Comparison of ENCODE assay signal across 1 cellular context in the genomic region with DNA sequence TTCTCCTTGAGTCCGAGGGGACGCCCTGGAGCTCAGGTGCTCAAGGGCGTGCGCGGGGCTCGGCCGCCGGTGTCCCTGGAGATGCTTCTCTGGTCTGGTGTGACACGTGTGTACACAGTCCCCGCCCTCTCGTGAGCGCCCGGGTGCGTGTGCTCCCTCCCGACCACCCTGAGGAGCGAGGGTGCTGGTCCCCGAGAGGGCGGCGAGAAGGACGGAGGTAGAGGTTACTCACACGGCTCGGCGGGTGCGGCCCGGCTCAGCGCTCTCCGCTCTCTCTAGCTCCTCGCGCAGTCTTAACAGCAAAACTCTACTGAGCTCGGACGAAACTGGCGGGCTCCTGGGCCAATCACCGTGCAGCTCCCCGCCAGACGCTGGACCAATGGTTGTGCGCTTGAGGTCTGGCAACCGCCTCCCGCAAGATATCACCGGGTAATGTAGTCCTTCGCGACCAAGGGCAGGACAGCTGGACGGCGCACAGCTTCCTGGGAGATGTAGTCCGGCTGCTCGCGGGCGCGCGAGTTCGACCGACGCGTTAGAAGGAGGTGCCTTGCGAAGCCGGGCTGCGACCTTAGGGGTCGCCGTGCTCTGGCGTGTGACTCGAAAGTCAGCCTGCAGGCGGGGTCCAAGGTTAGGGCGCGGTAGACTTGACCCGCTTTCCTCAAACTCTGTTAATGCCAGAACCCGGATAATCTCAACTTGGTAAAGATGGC.
TF ChIP-seq lines count a peak whose summit lies in the region.

A gene (minus strand): TSS at position 312 of the 710 bp plus-strand sequence. CDS start 2,669 bp downstream, outside the sequence.

TF ChIP-seq in WTC11, 78 proteins besides CTCF, POLR2A, EP300 and RAD21 (continued from another document and continues in another):
- TF ChIP-seq, protein P1, sequence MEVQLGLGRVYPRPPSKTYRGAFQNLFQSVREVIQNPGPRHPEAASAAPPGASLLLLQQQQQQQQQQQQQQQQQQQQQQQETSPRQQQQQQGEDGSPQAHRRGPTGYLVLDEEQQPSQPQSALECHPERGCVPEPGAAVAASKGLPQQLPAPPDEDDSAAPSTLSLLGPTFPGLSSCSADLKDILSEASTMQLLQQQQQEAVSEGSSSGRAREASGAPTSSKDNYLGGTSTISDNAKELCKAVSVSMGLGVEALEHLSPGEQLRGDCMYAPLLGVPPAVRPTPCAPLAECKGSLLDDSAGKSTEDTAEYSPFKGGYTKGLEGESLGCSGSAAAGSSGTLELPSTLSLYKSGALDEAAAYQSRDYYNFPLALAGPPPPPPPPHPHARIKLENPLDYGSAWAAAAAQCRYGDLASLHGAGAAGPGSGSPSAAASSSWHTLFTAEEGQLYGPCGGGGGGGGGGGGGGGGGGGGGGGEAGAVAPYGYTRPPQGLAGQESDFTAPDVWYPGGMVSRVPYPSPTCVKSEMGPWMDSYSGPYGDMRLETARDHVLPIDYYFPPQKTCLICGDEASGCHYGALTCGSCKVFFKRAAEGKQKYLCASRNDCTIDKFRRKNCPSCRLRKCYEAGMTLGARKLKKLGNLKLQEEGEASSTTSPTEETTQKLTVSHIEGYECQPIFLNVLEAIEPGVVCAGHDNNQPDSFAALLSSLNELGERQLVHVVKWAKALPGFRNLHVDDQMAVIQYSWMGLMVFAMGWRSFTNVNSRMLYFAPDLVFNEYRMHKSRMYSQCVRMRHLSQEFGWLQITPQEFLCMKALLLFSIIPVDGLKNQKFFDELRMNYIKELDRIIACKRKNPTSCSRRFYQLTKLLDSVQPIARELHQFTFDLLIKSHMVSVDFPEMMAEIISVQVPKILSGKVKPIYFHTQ (CRISPR knock-in tag; IDR thresholded peaks at IDR 0.05) = no peak
- no peak for TF ChIP-seq TEAD4 (CRISPR knock-in tag; IDR thresholded peaks at IDR 0.05)
- no peak for TF ChIP-seq ZNF416 (CRISPR knock-in tag; IDR thresholded peaks at IDR 0.05)
- no peak for TF ChIP-seq IRF2 (CRISPR knock-in tag; IDR thresholded peaks at IDR 0.05; ENCODE audit: borderline replicate concordance, low read depth)
- TF ChIP-seq, protein P2, sequence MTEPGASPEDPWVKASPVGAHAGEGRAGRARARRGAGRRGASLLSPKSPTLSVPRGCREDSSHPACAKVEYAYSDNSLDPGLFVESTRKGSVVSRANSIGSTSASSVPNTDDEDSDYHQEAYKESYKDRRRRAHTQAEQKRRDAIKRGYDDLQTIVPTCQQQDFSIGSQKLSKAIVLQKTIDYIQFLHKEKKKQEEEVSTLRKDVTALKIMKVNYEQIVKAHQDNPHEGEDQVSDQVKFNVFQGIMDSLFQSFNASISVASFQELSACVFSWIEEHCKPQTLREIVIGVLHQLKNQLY (CRISPR knock-in tag; IDR thresholded peaks at IDR 0.05) = no peak
- TF ChIP-seq, protein P3, sequence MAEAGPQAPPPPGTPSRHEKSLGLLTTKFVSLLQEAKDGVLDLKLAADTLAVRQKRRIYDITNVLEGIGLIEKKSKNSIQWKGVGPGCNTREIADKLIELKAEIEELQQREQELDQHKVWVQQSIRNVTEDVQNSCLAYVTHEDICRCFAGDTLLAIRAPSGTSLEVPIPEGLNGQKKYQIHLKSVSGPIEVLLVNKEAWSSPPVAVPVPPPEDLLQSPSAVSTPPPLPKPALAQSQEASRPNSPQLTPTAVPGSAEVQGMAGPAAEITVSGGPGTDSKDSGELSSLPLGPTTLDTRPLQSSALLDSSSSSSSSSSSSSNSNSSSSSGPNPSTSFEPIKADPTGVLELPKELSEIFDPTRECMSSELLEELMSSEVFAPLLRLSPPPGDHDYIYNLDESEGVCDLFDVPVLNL (CRISPR knock-in tag; IDR thresholded peaks at IDR 0.05; ENCODE audit: borderline replicate concordance, low read depth) = no peak
- TF ChIP-seq, protein P4, sequence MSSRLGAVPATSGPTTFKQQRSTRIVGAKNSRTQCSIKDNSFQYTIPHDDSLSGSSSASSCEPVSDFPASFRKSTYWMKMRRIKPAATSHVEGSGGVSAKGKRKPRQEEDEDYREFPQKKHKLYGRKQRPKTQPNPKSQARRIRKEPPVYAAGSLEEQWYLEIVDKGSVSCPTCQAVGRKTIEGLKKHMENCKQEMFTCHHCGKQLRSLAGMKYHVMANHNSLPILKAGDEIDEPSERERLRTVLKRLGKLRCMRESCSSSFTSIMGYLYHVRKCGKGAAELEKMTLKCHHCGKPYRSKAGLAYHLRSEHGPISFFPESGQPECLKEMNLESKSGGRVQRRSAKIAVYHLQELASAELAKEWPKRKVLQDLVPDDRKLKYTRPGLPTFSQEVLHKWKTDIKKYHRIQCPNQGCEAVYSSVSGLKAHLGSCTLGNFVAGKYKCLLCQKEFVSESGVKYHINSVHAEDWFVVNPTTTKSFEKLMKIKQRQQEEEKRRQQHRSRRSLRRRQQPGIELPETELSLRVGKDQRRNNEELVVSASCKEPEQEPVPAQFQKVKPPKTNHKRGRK (CRISPR knock-in tag; IDR thresholded peaks at IDR 0.05; ENCODE audit: borderline replicate concordance) = no peak
- TF ChIP-seq ZNF317 (CRISPR knock-in tag; IDR thresholded peaks at IDR 0.05; ENCODE audit: borderline replicate concordance, low read depth) = no peak
- TF ChIP-seq, protein P5, sequence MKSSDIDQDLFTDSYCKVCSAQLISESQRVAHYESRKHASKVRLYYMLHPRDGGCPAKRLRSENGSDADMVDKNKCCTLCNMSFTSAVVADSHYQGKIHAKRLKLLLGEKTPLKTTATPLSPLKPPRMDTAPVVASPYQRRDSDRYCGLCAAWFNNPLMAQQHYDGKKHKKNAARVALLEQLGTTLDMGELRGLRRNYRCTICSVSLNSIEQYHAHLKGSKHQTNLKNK (CRISPR knock-in tag; IDR thresholded peaks at IDR 0.05) = no peak
- no peak for TF ChIP-seq ZNF423 (CRISPR knock-in tag; IDR thresholded peaks at IDR 0.05)
- 0 out of 2 replicates have a peak, but pooled peaks have one; percentile 66 for TF ChIP-seq KAT7 (CRISPR knock-in tag; IDR thresholded peaks at IDR 0.05; ENCODE audit: borderline replicate concordance)
- TF ChIP-seq, protein P6, sequence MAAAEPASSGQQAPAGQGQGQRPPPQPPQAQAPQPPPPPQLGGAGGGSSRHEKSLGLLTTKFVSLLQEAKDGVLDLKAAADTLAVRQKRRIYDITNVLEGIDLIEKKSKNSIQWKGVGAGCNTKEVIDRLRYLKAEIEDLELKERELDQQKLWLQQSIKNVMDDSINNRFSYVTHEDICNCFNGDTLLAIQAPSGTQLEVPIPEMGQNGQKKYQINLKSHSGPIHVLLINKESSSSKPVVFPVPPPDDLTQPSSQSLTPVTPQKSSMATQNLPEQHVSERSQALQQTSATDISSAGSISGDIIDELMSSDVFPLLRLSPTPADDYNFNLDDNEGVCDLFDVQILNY (CRISPR knock-in tag; IDR thresholded peaks at IDR 0.05) = peak; percentile 84; the same call in 1 of the 2 replicates
- TF ChIP-seq, protein P7, sequence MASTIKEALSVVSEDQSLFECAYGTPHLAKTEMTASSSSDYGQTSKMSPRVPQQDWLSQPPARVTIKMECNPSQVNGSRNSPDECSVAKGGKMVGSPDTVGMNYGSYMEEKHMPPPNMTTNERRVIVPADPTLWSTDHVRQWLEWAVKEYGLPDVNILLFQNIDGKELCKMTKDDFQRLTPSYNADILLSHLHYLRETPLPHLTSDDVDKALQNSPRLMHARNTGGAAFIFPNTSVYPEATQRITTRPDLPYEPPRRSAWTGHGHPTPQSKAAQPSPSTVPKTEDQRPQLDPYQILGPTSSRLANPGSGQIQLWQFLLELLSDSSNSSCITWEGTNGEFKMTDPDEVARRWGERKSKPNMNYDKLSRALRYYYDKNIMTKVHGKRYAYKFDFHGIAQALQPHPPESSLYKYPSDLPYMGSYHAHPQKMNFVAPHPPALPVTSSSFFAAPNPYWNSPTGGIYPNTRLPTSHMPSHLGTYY (CRISPR knock-in tag; IDR thresholded peaks at IDR 0.05) = no peak
- TF ChIP-seq, protein P8, sequence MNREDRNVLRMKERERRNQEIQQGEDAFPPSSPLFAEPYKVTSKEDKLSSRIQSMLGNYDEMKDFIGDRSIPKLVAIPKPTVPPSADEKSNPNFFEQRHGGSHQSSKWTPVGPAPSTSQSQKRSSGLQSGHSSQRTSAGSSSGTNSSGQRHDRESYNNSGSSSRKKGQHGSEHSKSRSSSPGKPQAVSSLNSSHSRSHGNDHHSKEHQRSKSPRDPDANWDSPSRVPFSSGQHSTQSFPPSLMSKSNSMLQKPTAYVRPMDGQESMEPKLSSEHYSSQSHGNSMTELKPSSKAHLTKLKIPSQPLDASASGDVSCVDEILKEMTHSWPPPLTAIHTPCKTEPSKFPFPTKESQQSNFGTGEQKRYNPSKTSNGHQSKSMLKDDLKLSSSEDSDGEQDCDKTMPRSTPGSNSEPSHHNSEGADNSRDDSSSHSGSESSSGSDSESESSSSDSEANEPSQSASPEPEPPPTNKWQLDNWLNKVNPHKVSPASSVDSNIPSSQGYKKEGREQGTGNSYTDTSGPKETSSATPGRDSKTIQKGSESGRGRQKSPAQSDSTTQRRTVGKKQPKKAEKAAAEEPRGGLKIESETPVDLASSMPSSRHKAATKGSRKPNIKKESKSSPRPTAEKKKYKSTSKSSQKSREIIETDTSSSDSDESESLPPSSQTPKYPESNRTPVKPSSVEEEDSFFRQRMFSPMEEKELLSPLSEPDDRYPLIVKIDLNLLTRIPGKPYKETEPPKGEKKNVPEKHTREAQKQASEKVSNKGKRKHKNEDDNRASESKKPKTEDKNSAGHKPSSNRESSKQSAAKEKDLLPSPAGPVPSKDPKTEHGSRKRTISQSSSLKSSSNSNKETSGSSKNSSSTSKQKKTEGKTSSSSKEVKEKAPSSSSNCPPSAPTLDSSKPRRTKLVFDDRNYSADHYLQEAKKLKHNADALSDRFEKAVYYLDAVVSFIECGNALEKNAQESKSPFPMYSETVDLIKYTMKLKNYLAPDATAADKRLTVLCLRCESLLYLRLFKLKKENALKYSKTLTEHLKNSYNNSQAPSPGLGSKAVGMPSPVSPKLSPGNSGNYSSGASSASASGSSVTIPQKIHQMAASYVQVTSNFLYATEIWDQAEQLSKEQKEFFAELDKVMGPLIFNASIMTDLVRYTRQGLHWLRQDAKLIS (CRISPR knock-in tag; IDR thresholded peaks at IDR 0.05; ENCODE audit: borderline replicate concordance) = no peak
- TF ChIP-seq NFATC4 (CRISPR knock-in tag; IDR thresholded peaks at IDR 0.05) = no peak
- TF ChIP-seq, protein P9, sequence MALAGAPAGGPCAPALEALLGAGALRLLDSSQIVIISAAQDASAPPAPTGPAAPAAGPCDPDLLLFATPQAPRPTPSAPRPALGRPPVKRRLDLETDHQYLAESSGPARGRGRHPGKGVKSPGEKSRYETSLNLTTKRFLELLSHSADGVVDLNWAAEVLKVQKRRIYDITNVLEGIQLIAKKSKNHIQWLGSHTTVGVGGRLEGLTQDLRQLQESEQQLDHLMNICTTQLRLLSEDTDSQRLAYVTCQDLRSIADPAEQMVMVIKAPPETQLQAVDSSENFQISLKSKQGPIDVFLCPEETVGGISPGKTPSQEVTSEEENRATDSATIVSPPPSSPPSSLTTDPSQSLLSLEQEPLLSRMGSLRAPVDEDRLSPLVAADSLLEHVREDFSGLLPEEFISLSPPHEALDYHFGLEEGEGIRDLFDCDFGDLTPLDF (CRISPR knock-in tag; IDR thresholded peaks at IDR 0.05) = no peak
- peak; percentile 72; the same call in 1 of the 2 replicates for TF ChIP-seq MYBL2 (CRISPR knock-in tag; IDR thresholded peaks at IDR 0.05)
- TF ChIP-seq, protein P10, sequence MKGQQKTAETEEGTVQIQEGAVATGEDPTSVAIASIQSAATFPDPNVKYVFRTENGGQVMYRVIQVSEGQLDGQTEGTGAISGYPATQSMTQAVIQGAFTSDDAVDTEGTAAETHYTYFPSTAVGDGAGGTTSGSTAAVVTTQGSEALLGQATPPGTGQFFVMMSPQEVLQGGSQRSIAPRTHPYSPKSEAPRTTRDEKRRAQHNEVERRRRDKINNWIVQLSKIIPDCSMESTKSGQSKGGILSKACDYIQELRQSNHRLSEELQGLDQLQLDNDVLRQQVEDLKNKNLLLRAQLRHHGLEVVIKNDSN (CRISPR knock-in tag; IDR thresholded peaks at IDR 0.05) = no peak; the same call in 1 of the 2 replicates
- no peak for TF ChIP-seq ZNF396 (CRISPR knock-in tag; IDR thresholded peaks at IDR 0.05; ENCODE audit: borderline replicate concordance)
- TF ChIP-seq, protein P11, sequence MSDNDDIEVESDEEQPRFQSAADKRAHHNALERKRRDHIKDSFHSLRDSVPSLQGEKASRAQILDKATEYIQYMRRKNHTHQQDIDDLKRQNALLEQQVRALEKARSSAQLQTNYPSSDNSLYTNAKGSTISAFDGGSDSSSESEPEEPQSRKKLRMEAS (CRISPR knock-in tag; IDR thresholded peaks at IDR 0.05) = peak; percentile 61
- 0 out of 2 replicates have a peak, but pooled peaks have one; percentile 56 for TF ChIP-seq ELF4 (CRISPR knock-in tag; IDR thresholded peaks at IDR 0.05; ENCODE audit: low read depth)
- TF ChIP-seq, protein P12, sequence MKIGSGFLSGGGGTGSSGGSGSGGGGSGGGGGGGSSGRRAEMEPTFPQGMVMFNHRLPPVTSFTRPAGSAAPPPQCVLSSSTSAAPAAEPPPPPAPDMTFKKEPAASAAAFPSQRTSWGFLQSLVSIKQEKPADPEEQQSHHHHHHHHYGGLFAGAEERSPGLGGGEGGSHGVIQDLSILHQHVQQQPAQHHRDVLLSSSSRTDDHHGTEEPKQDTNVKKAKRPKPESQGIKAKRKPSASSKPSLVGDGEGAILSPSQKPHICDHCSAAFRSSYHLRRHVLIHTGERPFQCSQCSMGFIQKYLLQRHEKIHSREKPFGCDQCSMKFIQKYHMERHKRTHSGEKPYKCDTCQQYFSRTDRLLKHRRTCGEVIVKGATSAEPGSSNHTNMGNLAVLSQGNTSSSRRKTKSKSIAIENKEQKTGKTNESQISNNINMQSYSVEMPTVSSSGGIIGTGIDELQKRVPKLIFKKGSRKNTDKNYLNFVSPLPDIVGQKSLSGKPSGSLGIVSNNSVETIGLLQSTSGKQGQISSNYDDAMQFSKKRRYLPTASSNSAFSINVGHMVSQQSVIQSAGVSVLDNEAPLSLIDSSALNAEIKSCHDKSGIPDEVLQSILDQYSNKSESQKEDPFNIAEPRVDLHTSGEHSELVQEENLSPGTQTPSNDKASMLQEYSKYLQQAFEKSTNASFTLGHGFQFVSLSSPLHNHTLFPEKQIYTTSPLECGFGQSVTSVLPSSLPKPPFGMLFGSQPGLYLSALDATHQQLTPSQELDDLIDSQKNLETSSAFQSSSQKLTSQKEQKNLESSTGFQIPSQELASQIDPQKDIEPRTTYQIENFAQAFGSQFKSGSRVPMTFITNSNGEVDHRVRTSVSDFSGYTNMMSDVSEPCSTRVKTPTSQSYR (CRISPR knock-in tag; IDR thresholded peaks at IDR 0.05) = no peak
- TF ChIP-seq SOX15 (CRISPR knock-in tag; IDR thresholded peaks at IDR 0.05) = no peak
- no peak for TF ChIP-seq CREB1 (CRISPR knock-in tag; IDR thresholded peaks at IDR 0.05)
- TF ChIP-seq FOXJ3 (CRISPR knock-in tag; IDR thresholded peaks at IDR 0.05; ENCODE audit: borderline replicate concordance) = no peak
